In the genomic region with DNA sequence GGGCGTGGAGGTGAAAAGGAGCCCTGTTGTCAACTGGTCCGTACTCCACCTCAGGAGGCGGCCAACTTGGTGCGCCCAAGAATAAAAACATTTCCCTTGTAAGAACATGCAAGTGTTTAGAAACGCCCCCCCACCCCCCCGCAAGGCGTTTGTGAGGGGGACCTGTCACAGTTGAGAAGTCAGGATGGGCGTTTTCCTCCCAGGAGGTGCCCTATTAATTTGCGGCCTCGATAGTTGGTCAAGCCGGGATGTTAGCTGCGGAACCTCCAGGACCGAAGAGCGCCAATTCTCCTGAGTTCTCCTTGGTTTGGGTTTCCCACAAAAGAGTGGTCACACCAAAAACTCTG, we compare ENCODE assay signal across 8 cellular contexts. TPM values are rescaled to one million over a fixed set of nuclear protein-coding genes. Genes with fewer than 3 reads are reported as not detected.
DNase-seq lines count a peak whose midpoint lies in the region; ATAC-seq lines count a peak whose summit lies in the region.

No MANE protein-coding gene starts in this region.

- peak overlapping the region; percentile 82 for H2BK120ac ChIP-seq in mesenchymal stem cell (ENCODE audit: low read depth, low read length)

- H3K18ac ChIP-seq in mesenchymal stem cell (ENCODE audit: low read depth in 1 of 2, low read length in 2 of 2), result peak overlapping the region; percentile 58 to 85

- peaks cover 18% of the 10 kb centered on the region for H3K36me3 Mint-ChIP-seq in central memory CD8-positive, alpha-beta T cell (ENCODE audit: insufficient read depth)
- H3K36me3 Mint-ChIP-seq in stimulated activated effector memory CD8-positive, alpha-beta T cell treated with anti-CD3 and anti-CD28 coated beads, Interleukin-12 subunit alpha, Interleukin-12 subunit beta, amount 100 ng/mL, for 72 hours, result peaks cover 58% of the 10 kb centered on the region

- H2AK5ac ChIP-seq in mesenchymal stem cell (ENCODE audit: low read length, severe bottlenecking), result no peak overlapping the region

- H3K4me3 Mint-ChIP-seq in central memory CD8-positive, alpha-beta T cell, result peak overlapping the region; percentile 99
- peak overlapping the region; percentile 94 for H3K4me3 Mint-ChIP-seq in stimulated activated effector memory CD8-positive, alpha-beta T cell treated with anti-CD3 and anti-CD28 coated beads, Interleukin-12 subunit alpha, Interleukin-12 subunit beta, amount 100 ng/mL, for 72 hours

- peaks cover 8% of the 10 kb centered on the region for H3K79me1 ChIP-seq in mesenchymal stem cell (replicated peaks; ENCODE audit: low read length, poor library complexity, severe bottlenecking)

- H3K4me1 ChIP-seq in mesenchymal stem cell (ENCODE audit: control insufficient read depth, insufficient read depth, low read depth, low read length), result peaks cover 1% of the 10 kb centered on the region

- peak overlapping the region; percentile 98 for H3K27ac Mint-ChIP-seq in central memory CD8-positive, alpha-beta T cell (ENCODE audit: low read depth)
- H3K27ac Mint-ChIP-seq in stimulated activated effector memory CD8-positive, alpha-beta T cell treated with anti-CD3 and anti-CD28 coated beads, Interleukin-12 subunit alpha, Interleukin-12 subunit beta, amount 100 ng/mL, for 72 hours, result peak overlapping the region; percentile 95

- H3K27me3 ChIP-seq in mesenchymal stem cell (ENCODE audit: control insufficient read depth in 1 of 2, insufficient read depth in 1 of 2, low read length in 2 of 2), result no peaks in the 10 kb centered on the region

- no peaks in the 10 kb centered on the region for H3K9me3 ChIP-seq in mesenchymal stem cell (ENCODE audit: control insufficient read depth, low read length)

- H3K9ac ChIP-seq in mesenchymal stem cell (ENCODE audit: low read length), result peak overlapping the region; percentile 95

- peak overlapping the region; percentile 94 for H3K4me2 ChIP-seq in mesenchymal stem cell (ENCODE audit: low read length, poor library complexity, severe bottlenecking)

- H4K8ac ChIP-seq in mesenchymal stem cell (ENCODE audit: low read length), result peak overlapping the region; percentile 69

- DNase-seq in UCSD-AML1 (lab: John Stamatoyannopoulos, UW; ENCODE audit: unreplicated experiment) (peak; percentile 67), mesenchymal stem cell (no peak), KBM-7 (no peak), NCI-H446 treated with DMSO at 0.1 percent for 48 hours (lab: John Stamatoyannopoulos, UW) (no peak)
- DNase-seq in central memory CD8-positive, alpha-beta T cell (ENCODE audit: low spot score in 2 of 2), result no peak
- DNase-seq in stimulated activated effector memory CD8-positive, alpha-beta T cell treated with anti-CD3 and anti-CD28 coated beads, Interleukin-12 subunit alpha, Interleukin-12 subunit beta, amount 100 ng/mL, for 72 hours (ENCODE audit: low spot score in 2 of 2), result peak in 1 of 2 donors; percentile 76

- no peak overlapping the region for H2BK12ac ChIP-seq in mesenchymal stem cell (ENCODE audit: low read length in 2 of 2)

- 0% methylated on average over 12 of the region's 14 CpGs for WGBS in mesenchymal stem cell

- H3K36me3 ChIP-seq in mesenchymal stem cell (ENCODE audit: control insufficient read depth in 1 of 2, insufficient read depth in 2 of 2, low read depth in 1 of 2, low read length in 2 of 2), result peaks cover 3 to 6% of the 10 kb centered on the region in 2 experiments

- no peak overlapping the region for H2BK5ac ChIP-seq in mesenchymal stem cell (ENCODE audit: low read depth, low read length, poor library complexity, severe bottlenecking)

- no peak overlapping the region for H3K23ac ChIP-seq in mesenchymal stem cell (ENCODE audit: low read length in 2 of 2)

- in situ Hi-C loops in KBM-7 (cut with MboI; ENCODE audit: low pct_unique_long_range_greater_than_20kb, low sequenced_read_pairs), result no loop called here

- H3K14ac ChIP-seq in mesenchymal stem cell (ENCODE audit: low read length in 2 of 2), result peak overlapping the region in 1 of 2 experiments; percentile 22

- H2BK15ac ChIP-seq in mesenchymal stem cell (ENCODE audit: low read depth, poor library complexity, severe bottlenecking), result peak overlapping the region; percentile 67

- ATAC-seq in GM18502 (IDR thresholded peaks at IDR 0.05; ENCODE audit: poor library complexity, unreplicated experiment), result peak; percentile 8
- ATAC-seq in HG02970 (IDR thresholded peaks at IDR 0.05; ENCODE audit: low FRiP score, unreplicated experiment), result peak; percentile 3
- peak; percentile 47 for ATAC-seq in central memory CD8-positive, alpha-beta T cell (replicated peaks; ENCODE audit: extremely low read depth, poor library complexity, severe bottlenecking)
- ATAC-seq in stimulated activated effector memory CD8-positive, alpha-beta T cell treated with anti-CD3 and anti-CD28 coated beads, Interleukin-12 subunit alpha, Interleukin-12 subunit beta, amount 100 ng/mL, for 72 hours, result peak; percentile 46

- H3K27ac ChIP-seq in mesenchymal stem cell (ENCODE audit: low read length, poor library complexity, severe bottlenecking), result peak overlapping the region; percentile 86

- H3K27me3 Mint-ChIP-seq in central memory CD8-positive, alpha-beta T cell, result no peaks in the 10 kb centered on the region

- H3K4me3 ChIP-seq in mesenchymal stem cell (ENCODE audit: insufficient read depth in 1 of 2, low read depth in 1 of 2, low read length in 2 of 2), result peak overlapping the region; percentile 60 to 96

- peak overlapping the region; percentile 58 for H2AFZ ChIP-seq in mesenchymal stem cell (ENCODE audit: low read depth, low read length)

- H3K4ac ChIP-seq in mesenchymal stem cell (ENCODE audit: low read depth in 1 of 2, low read length in 2 of 2), result peak overlapping the region in 1 of 2 experiments; percentile 90

- no peaks in the 10 kb centered on the region for H3K9me3 Mint-ChIP-seq in central memory CD8-positive, alpha-beta T cell
- H3K9me3 Mint-ChIP-seq in stimulated activated effector memory CD8-positive, alpha-beta T cell treated with anti-CD3 and anti-CD28 coated beads, Interleukin-12 subunit alpha, Interleukin-12 subunit beta, amount 100 ng/mL, for 72 hours, result no peaks in the 10 kb centered on the region

- H3K4me1 Mint-ChIP-seq in central memory CD8-positive, alpha-beta T cell, result peaks cover 31% of the 10 kb centered on the region
- H3K4me1 Mint-ChIP-seq in stimulated activated effector memory CD8-positive, alpha-beta T cell treated with anti-CD3 and anti-CD28 coated beads, Interleukin-12 subunit alpha, Interleukin-12 subunit beta, amount 100 ng/mL, for 72 hours, result peaks cover 33% of the 10 kb centered on the region

- H4K91ac ChIP-seq in mesenchymal stem cell (ENCODE audit: low read length), result no peak overlapping the region

RNA-seq across cellular contexts. Expression of gene SAP30, which starts 0.7 kb away (rescaled TPM):
- polyA plus RNA-seq in mesenchymal stem cell (2013, experiment 1 of 2), result 8.2 TPM
- 9.6 TPM for polyA plus RNA-seq in mesenchymal stem cell (2013, experiment 2 of 2)

RNA-seq across cellular contexts. Expression of gene SCRG1, which starts 28.8 kb away (rescaled TPM):
- 0.32 TPM for polyA plus RNA-seq in mesenchymal stem cell (2013, experiment 1 of 2)
- polyA plus RNA-seq in mesenchymal stem cell (2013, experiment 2 of 2), result 0.34 TPM

RNA-seq across cellular contexts. Expression of gene HMGB2, which starts 35.9 kb away (rescaled TPM):
- 27.3 TPM for polyA plus RNA-seq in mesenchymal stem cell (2013, experiment 1 of 2)
- polyA plus RNA-seq in mesenchymal stem cell (2013, experiment 2 of 2), result 28.6 TPM
